In the genomic region with DNA sequence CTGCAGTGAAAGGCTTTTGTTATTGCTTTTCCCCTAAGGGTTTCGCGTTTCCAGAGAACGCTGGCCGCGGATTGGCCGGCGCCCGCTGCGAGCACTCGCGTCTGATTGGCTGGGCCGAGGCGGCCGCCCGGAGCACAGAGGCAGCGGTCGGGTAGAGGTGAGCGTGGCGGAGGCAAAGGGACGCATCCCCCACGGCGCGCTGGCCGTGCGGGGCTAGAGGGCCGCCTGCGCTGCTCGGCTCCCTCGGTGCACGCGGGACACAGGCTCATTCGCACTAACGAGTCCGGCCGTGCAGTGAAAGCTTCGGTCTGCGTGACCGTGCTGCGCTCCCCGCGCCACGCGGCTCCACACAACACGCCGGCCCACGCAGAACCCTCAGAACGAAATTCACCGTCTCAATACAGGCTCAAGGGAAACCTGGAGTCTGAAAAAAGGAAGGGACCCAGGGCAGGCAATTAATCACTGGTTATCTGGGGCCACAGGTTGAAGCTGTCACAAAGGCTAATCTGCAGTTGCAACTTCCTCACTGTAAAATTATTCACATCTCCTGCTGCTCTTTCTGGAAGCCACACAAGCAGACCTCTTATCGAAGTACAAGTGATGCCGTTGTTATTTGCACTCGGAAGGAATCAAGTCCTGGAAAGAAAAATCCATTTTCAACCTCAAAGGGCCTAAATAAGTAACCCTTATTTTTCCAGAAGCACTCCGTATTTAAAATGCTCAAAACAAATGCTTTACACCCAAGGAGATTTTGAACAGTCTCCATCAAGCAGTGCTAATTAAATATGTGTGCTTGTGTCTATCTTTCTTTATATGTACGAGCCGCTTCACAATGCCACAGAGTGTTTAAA, we compare ENCODE assay signal across 1 cellular context.
TF ChIP-seq lines count a peak whose summit lies in the region.

No MANE protein-coding gene starts in this region.

TF ChIP-seq in HepG2, 621 proteins besides CTCF, POLR2A, EP300 and RAD21 (continued from another document and continues in another):
- no peak for TF ChIP-seq ZNF570 (CRISPR knock-in tag; IDR thresholded peaks at IDR 0.05; ENCODE audit: borderline replicate concordance)
- no peak for TF ChIP-seq NFIB (CRISPR knock-in tag; IDR thresholded peaks at IDR 0.05; ENCODE audit: borderline replicate concordance)
- TF ChIP-seq ZBTB38 (CRISPR knock-in tag; IDR thresholded peaks at IDR 0.05), result peak; percentile 49; the same call in 1 of the 2 replicates
- peak; percentile 41 for TF ChIP-seq RBM39 (IDR thresholded peaks at IDR 0.05; ENCODE audit: low read depth, low read length, poor library complexity, severe bottlenecking)
- TF ChIP-seq, protein P1, sequence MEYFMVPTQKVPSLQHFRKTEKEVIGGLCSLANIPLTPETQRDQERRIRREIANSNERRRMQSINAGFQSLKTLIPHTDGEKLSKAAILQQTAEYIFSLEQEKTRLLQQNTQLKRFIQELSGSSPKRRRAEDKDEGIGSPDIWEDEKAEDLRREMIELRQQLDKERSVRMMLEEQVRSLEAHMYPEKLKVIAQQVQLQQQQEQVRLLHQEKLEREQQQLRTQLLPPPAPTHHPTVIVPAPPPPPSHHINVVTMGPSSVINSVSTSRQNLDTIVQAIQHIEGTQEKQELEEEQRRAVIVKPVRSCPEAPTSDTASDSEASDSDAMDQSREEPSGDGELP (IDR thresholded peaks at IDR 0.05; ENCODE audit: borderline replicate concordance, low read depth), result no peak
- no peak for TF ChIP-seq RXRB (CRISPR knock-in tag; IDR thresholded peaks at IDR 0.05; ENCODE audit: borderline replicate concordance)
- TF ChIP-seq, protein P2, sequence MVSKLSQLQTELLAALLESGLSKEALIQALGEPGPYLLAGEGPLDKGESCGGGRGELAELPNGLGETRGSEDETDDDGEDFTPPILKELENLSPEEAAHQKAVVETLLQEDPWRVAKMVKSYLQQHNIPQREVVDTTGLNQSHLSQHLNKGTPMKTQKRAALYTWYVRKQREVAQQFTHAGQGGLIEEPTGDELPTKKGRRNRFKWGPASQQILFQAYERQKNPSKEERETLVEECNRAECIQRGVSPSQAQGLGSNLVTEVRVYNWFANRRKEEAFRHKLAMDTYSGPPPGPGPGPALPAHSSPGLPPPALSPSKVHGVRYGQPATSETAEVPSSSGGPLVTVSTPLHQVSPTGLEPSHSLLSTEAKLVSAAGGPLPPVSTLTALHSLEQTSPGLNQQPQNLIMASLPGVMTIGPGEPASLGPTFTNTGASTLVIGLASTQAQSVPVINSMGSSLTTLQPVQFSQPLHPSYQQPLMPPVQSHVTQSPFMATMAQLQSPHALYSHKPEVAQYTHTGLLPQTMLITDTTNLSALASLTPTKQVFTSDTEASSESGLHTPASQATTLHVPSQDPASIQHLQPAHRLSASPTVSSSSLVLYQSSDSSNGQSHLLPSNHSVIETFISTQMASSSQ (IDR thresholded peaks at IDR 0.05; ENCODE audit: low read depth), result no peak
- TF ChIP-seq, protein P2 (CRISPR knock-in tag; IDR thresholded peaks at IDR 0.05; ENCODE audit: borderline replicate concordance), result no peak
- no peak for TF ChIP-seq ZNF33B (CRISPR knock-in tag; IDR thresholded peaks at IDR 0.05)
- TF ChIP-seq, protein P3, sequence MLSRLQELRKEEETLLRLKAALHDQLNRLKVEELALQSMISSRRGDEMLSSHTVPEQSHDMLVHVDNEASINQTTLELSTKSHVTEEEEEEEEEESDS (CRISPR knock-in tag; IDR thresholded peaks at IDR 0.05; ENCODE audit: borderline replicate concordance), result no peak
- no peak for TF ChIP-seq ZFP36L1 (CRISPR knock-in tag; IDR thresholded peaks at IDR 0.05)
- TF ChIP-seq, protein P4, sequence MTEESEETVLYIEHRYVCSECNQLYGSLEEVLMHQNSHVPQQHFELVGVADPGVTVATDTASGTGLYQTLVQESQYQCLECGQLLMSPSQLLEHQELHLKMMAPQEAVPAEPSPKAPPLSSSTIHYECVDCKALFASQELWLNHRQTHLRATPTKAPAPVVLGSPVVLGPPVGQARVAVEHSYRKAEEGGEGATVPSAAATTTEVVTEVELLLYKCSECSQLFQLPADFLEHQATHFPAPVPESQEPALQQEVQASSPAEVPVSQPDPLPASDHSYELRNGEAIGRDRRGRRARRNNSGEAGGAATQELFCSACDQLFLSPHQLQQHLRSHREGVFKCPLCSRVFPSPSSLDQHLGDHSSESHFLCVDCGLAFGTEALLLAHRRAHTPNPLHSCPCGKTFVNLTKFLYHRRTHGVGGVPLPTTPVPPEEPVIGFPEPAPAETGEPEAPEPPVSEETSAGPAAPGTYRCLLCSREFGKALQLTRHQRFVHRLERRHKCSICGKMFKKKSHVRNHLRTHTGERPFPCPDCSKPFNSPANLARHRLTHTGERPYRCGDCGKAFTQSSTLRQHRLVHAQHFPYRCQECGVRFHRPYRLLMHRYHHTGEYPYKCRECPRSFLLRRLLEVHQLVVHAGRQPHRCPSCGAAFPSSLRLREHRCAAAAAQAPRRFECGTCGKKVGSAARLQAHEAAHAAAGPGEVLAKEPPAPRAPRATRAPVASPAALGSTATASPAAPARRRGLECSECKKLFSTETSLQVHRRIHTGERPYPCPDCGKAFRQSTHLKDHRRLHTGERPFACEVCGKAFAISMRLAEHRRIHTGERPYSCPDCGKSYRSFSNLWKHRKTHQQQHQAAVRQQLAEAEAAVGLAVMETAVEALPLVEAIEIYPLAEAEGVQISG (CRISPR knock-in tag; IDR thresholded peaks at IDR 0.05), result peak; percentile 56
- TF ChIP-seq ZNF468 (CRISPR knock-in tag; IDR thresholded peaks at IDR 0.05), result no peak
- no peak for TF ChIP-seq FOXM1 (CRISPR knock-in tag; IDR thresholded peaks at IDR 0.05)
- peak; percentile 43; the same call in 1 of the 2 replicates for TF ChIP-seq MTA1 (CRISPR knock-in tag; IDR thresholded peaks at IDR 0.05; ENCODE audit: borderline replicate concordance)
- TF ChIP-seq TP53 (CRISPR knock-in tag; conservative IDR thresholded peaks at IDR 0.05), result no peak
- peak; percentile 44; the same call in 1 of the 2 replicates for TF ChIP-seq ZNF724P (CRISPR knock-in tag; IDR thresholded peaks at IDR 0.05; ENCODE audit: borderline replicate concordance)
- TF ChIP-seq, protein P5, sequence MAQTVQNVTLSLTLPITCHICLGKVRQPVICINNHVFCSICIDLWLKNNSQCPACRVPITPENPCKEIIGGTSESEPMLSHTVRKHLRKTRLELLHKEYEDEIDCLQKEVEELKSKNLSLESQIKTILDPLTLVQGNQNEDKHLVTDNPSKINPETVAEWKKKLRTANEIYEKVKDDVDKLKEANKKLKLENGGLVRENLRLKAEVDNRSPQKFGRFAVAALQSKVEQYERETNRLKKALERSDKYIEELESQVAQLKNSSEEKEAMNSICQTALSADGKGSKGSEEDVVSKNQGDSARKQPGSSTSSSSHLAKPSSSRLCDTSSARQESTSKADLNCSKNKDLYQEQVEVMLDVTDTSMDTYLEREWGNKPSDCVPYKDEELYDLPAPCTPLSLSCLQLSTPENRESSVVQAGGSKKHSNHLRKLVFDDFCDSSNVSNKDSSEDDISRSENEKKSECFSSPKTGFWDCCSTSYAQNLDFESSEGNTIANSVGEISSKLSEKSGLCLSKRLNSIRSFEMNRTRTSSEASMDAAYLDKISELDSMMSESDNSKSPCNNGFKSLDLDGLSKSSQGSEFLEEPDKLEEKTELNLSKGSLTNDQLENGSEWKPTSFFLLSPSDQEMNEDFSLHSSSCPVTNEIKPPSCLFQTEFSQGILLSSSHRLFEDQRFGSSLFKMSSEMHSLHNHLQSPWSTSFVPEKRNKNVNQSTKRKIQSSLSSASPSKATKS (CRISPR knock-in tag; IDR thresholded peaks at IDR 0.05), result no peak
- TF ChIP-seq, protein P6, sequence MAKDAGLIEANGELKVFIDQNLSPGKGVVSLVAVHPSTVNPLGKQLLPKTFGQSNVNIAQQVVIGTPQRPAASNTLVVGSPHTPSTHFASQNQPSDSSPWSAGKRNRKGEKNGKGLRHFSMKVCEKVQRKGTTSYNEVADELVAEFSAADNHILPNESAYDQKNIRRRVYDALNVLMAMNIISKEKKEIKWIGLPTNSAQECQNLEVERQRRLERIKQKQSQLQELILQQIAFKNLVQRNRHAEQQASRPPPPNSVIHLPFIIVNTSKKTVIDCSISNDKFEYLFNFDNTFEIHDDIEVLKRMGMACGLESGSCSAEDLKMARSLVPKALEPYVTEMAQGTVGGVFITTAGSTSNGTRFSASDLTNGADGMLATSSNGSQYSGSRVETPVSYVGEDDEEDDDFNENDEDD (CRISPR knock-in tag; IDR thresholded peaks at IDR 0.05; ENCODE audit: borderline replicate concordance), result peak; percentile 48; the same call in 1 of the 2 replicates
- peak; percentile 45; the same call in 1 of the 2 replicates for TF ChIP-seq MED1 (CRISPR knock-in tag; IDR thresholded peaks at IDR 0.05)
- TF ChIP-seq ARNT2 (CRISPR knock-in tag; IDR thresholded peaks at IDR 0.05; ENCODE audit: low read depth), result no peak
- TF ChIP-seq ZNF292 (CRISPR knock-in tag; IDR thresholded peaks at IDR 0.05; ENCODE audit: borderline replicate concordance, low read depth), result no peak
- TF ChIP-seq CBX5 (CRISPR knock-in tag; IDR thresholded peaks at IDR 0.05; ENCODE audit: borderline replicate concordance), result no peak
- TF ChIP-seq AHR (CRISPR knock-in tag; IDR thresholded peaks at IDR 0.05), result no peak
- no peak for TF ChIP-seq ZNF773 (CRISPR knock-in tag; IDR thresholded peaks at IDR 0.05; ENCODE audit: borderline replicate concordance)
- no peak for TF ChIP-seq NFKBIZ (CRISPR knock-in tag; IDR thresholded peaks at IDR 0.05)
- TF ChIP-seq RXRA (CRISPR knock-in tag; IDR thresholded peaks at IDR 0.05), result peak; percentile 46; the same call in 1 of the 2 replicates
- TF ChIP-seq, protein P7, sequence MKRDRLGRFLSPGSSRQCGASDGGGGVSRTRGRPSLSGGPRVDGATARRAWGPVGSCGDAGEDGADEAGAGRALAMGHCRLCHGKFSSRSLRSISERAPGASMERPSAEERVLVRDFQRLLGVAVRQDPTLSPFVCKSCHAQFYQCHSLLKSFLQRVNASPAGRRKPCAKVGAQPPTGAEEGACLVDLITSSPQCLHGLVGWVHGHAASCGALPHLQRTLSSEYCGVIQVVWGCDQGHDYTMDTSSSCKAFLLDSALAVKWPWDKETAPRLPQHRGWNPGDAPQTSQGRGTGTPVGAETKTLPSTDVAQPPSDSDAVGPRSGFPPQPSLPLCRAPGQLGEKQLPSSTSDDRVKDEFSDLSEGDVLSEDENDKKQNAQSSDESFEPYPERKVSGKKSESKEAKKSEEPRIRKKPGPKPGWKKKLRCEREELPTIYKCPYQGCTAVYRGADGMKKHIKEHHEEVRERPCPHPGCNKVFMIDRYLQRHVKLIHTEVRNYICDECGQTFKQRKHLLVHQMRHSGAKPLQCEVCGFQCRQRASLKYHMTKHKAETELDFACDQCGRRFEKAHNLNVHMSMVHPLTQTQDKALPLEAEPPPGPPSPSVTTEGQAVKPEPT (CRISPR knock-in tag; IDR thresholded peaks at IDR 0.05; ENCODE audit: low read depth), result peak; percentile 46; the same call in 1 of the 2 replicates
- no peak for TF ChIP-seq ZNF75D (CRISPR knock-in tag; IDR thresholded peaks at IDR 0.05; ENCODE audit: borderline replicate concordance)
- no peak for TF ChIP-seq ZNF296 (CRISPR knock-in tag; conservative IDR thresholded peaks at IDR 0.05)
- TF ChIP-seq TEAD3 (CRISPR knock-in tag; optimal IDR thresholded peaks at IDR 0.05; ENCODE audit: borderline replicate concordance), result no peak
- TF ChIP-seq NFRKB (IDR thresholded peaks at IDR 0.05), result no peak
- TF ChIP-seq ZMYM4 (CRISPR knock-in tag; IDR thresholded peaks at IDR 0.05), result peak; percentile 86
- TF ChIP-seq, protein P8, sequence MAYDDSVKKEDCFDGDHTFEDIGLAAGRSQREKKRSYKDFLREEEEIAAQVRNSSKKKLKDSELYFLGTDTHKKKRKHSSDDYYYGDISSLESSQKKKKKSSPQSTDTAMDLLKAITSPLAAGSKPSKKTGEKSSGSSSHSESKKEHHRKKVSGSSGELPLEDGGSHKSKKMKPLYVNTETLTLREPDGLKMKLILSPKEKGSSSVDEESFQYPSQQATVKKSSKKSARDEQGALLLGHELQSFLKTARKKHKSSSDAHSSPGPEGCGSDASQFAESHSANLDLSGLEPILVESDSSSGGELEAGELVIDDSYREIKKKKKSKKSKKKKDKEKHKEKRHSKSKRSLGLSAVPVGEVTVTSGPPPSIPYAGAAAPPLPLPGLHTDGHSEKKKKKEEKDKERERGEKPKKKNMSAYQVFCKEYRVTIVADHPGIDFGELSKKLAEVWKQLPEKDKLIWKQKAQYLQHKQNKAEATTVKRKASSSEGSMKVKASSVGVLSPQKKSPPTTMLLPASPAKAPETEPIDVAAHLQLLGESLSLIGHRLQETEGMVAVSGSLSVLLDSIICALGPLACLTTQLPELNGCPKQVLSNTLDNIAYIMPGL (CRISPR knock-in tag; IDR thresholded peaks at IDR 0.05; ENCODE audit: borderline replicate concordance in 1 of 2, low read depth in 1 of 2), result 0 out of 4 replicates have a peak, but pooled peaks of 1 of the 2 experiments have one; percentile 24
- no peak for TF ChIP-seq EHMT2 (IDR thresholded peaks at IDR 0.05; ENCODE audit: borderline replicate concordance, low read depth, low read length)
- no peak for TF ChIP-seq HNF4G (IDR thresholded peaks at IDR 0.05; ENCODE audit: borderline replicate concordance, low read depth, low read length)
- no peak for TF ChIP-seq HNF4G (CRISPR knock-in tag; IDR thresholded peaks at IDR 0.05; ENCODE audit: borderline replicate concordance, low read depth)
- TF ChIP-seq ZNF598 (CRISPR knock-in tag; IDR thresholded peaks at IDR 0.05; ENCODE audit: borderline replicate concordance), result no peak
- TF ChIP-seq, protein P9, sequence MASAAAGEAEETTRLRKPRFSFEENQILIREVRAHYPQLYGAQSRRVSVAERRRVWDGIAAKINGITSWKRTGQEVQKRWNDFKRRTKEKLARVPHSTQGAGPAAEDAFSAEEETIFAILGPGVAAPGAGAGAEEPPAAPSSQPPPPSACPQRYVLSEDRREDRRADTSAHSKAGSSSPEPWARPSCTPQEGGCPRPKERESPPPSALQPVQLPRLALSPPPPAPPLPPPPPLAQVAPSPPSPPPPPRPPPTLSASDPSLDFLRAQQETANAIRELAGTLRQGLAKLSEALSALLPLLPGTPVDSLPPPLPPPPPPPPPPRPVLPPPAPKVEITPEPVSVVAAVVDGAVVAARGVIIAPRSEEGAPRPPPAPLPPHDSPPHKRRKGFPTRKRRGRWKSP (CRISPR knock-in tag; IDR thresholded peaks at IDR 0.05), result no peak; the same call in 1 of the 2 replicates
- peak; percentile 63; the same call in 1 of the 2 replicates for TF ChIP-seq KDM5B (CRISPR knock-in tag; IDR thresholded peaks at IDR 0.05; ENCODE audit: borderline replicate concordance)
- no peak for TF ChIP-seq ZSCAN30 (CRISPR knock-in tag; IDR thresholded peaks at IDR 0.05)
- TF ChIP-seq ZNF569 (CRISPR knock-in tag; IDR thresholded peaks at IDR 0.05; ENCODE audit: borderline replicate concordance), result no peak
- TF ChIP-seq TSC22D2 (CRISPR knock-in tag; IDR thresholded peaks at IDR 0.05; ENCODE audit: borderline replicate concordance), result no peak
- peak; percentile 72; the same call in 1 of the 2 replicates for TF ChIP-seq ZNF776 (CRISPR knock-in tag; IDR thresholded peaks at IDR 0.05)
